ENCODE assay signal across 1 cellular context in the genomic region with DNA sequence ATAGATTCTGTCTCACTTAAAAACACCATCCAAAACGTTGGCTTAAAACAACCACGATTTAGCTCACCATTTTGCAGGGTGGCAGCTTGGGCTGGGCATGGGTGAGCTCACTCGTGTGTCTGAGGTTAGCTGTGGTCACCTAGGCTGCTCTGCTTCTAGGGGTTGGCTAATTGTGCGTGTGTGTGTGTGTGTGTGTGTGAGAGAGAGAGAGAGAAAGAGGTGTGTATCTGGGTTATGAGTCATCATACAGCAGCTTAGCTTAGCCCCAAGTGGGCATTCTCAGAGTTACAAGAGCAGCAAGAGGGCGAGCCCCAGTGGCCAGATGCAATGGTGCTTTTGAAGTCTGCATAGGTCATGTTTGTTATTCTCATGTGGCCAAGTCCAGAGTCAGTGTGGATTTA.
TF ChIP-seq lines count a peak whose summit lies in the region.

No MANE protein-coding gene starts in this region.

TF ChIP-seq in HepG2, 621 proteins besides CTCF, POLR2A, EP300 and RAD21 (continued from another document and continues in another):
- TF ChIP-seq, protein P1, sequence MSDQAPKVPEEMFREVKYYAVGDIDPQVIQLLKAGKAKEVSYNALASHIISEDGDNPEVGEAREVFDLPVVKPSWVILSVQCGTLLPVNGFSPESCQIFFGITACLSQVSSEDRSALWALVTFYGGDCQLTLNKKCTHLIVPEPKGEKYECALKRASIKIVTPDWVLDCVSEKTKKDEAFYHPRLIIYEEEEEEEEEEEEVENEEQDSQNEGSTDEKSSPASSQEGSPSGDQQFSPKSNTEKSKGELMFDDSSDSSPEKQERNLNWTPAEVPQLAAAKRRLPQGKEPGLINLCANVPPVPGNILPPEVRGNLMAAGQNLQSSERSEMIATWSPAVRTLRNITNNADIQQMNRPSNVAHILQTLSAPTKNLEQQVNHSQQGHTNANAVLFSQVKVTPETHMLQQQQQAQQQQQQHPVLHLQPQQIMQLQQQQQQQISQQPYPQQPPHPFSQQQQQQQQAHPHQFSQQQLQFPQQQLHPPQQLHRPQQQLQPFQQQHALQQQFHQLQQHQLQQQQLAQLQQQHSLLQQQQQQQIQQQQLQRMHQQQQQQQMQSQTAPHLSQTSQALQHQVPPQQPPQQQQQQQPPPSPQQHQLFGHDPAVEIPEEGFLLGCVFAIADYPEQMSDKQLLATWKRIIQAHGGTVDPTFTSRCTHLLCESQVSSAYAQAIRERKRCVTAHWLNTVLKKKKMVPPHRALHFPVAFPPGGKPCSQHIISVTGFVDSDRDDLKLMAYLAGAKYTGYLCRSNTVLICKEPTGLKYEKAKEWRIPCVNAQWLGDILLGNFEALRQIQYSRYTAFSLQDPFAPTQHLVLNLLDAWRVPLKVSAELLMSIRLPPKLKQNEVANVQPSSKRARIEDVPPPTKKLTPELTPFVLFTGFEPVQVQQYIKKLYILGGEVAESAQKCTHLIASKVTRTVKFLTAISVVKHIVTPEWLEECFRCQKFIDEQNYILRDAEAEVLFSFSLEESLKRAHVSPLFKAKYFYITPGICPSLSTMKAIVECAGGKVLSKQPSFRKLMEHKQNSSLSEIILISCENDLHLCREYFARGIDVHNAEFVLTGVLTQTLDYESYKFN (CRISPR knock-in tag; conservative IDR thresholded peaks at IDR 0.05), result peak; percentile 54
- TF ChIP-seq, protein P2, sequence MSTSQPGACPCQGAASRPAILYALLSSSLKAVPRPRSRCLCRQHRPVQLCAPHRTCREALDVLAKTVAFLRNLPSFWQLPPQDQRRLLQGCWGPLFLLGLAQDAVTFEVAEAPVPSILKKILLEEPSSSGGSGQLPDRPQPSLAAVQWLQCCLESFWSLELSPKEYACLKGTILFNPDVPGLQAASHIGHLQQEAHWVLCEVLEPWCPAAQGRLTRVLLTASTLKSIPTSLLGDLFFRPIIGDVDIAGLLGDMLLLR (CRISPR knock-in tag; IDR thresholded peaks at IDR 0.05), result no peak
- TF ChIP-seq ZNF839 (CRISPR knock-in tag; IDR thresholded peaks at IDR 0.05; ENCODE audit: borderline replicate concordance), result no peak
- 0 out of 2 replicates have a peak, but pooled peaks have one; percentile 35 for TF ChIP-seq WIZ (CRISPR knock-in tag; IDR thresholded peaks at IDR 0.05)
- TF ChIP-seq NFIB (CRISPR knock-in tag; IDR thresholded peaks at IDR 0.05; ENCODE audit: borderline replicate concordance), result no peak
- TF ChIP-seq ATF7 (IDR thresholded peaks at IDR 0.05), result peak; percentile 72
- TF ChIP-seq ATF7 (CRISPR knock-in tag; IDR thresholded peaks at IDR 0.05), result peak; percentile 83
- TF ChIP-seq, protein P3, sequence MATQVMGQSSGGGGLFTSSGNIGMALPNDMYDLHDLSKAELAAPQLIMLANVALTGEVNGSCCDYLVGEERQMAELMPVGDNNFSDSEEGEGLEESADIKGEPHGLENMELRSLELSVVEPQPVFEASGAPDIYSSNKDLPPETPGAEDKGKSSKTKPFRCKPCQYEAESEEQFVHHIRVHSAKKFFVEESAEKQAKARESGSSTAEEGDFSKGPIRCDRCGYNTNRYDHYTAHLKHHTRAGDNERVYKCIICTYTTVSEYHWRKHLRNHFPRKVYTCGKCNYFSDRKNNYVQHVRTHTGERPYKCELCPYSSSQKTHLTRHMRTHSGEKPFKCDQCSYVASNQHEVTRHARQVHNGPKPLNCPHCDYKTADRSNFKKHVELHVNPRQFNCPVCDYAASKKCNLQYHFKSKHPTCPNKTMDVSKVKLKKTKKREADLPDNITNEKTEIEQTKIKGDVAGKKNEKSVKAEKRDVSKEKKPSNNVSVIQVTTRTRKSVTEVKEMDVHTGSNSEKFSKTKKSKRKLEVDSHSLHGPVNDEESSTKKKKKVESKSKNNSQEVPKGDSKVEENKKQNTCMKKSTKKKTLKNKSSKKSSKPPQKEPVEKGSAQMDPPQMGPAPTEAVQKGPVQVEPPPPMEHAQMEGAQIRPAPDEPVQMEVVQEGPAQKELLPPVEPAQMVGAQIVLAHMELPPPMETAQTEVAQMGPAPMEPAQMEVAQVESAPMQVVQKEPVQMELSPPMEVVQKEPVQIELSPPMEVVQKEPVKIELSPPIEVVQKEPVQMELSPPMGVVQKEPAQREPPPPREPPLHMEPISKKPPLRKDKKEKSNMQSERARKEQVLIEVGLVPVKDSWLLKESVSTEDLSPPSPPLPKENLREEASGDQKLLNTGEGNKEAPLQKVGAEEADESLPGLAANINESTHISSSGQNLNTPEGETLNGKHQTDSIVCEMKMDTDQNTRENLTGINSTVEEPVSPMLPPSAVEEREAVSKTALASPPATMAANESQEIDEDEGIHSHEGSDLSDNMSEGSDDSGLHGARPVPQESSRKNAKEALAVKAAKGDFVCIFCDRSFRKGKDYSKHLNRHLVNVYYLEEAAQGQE (IDR thresholded peaks at IDR 0.05; ENCODE audit: borderline replicate concordance in 1 of 2, low read depth in 1 of 2, low read length in 2 of 2), result 0 out of 4 replicates have a peak, but pooled peaks of 1 of the 2 experiments have one; percentile 11
- no peak for TF ChIP-seq EHMT2 (IDR thresholded peaks at IDR 0.05; ENCODE audit: borderline replicate concordance, low read depth, low read length)
- TF ChIP-seq ZBTB38 (CRISPR knock-in tag; IDR thresholded peaks at IDR 0.05), result peak; percentile 16; the same call in 1 of the 2 replicates
- no peak for TF ChIP-seq ZNF44 (CRISPR knock-in tag; IDR thresholded peaks at IDR 0.05)
- TF ChIP-seq, protein P4, sequence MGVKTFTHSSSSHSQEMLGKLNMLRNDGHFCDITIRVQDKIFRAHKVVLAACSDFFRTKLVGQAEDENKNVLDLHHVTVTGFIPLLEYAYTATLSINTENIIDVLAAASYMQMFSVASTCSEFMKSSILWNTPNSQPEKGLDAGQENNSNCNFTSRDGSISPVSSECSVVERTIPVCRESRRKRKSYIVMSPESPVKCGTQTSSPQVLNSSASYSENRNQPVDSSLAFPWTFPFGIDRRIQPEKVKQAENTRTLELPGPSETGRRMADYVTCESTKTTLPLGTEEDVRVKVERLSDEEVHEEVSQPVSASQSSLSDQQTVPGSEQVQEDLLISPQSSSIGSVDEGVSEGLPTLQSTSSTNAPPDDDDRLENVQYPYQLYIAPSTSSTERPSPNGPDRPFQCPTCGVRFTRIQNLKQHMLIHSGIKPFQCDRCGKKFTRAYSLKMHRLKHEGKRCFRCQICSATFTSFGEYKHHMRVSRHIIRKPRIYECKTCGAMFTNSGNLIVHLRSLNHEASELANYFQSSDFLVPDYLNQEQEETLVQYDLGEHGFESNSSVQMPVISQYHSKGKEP (CRISPR knock-in tag; IDR thresholded peaks at IDR 0.05), result no peak
- peak; percentile 80 for TF ChIP-seq TGIF2 (CRISPR knock-in tag; IDR thresholded peaks at IDR 0.05)
- TF ChIP-seq ZFP90 (CRISPR knock-in tag; IDR thresholded peaks at IDR 0.05; ENCODE audit: borderline replicate concordance), result no peak
- peak; percentile 85 for TF ChIP-seq SALL1 (CRISPR knock-in tag; IDR thresholded peaks at IDR 0.05)
- TF ChIP-seq, protein P5, sequence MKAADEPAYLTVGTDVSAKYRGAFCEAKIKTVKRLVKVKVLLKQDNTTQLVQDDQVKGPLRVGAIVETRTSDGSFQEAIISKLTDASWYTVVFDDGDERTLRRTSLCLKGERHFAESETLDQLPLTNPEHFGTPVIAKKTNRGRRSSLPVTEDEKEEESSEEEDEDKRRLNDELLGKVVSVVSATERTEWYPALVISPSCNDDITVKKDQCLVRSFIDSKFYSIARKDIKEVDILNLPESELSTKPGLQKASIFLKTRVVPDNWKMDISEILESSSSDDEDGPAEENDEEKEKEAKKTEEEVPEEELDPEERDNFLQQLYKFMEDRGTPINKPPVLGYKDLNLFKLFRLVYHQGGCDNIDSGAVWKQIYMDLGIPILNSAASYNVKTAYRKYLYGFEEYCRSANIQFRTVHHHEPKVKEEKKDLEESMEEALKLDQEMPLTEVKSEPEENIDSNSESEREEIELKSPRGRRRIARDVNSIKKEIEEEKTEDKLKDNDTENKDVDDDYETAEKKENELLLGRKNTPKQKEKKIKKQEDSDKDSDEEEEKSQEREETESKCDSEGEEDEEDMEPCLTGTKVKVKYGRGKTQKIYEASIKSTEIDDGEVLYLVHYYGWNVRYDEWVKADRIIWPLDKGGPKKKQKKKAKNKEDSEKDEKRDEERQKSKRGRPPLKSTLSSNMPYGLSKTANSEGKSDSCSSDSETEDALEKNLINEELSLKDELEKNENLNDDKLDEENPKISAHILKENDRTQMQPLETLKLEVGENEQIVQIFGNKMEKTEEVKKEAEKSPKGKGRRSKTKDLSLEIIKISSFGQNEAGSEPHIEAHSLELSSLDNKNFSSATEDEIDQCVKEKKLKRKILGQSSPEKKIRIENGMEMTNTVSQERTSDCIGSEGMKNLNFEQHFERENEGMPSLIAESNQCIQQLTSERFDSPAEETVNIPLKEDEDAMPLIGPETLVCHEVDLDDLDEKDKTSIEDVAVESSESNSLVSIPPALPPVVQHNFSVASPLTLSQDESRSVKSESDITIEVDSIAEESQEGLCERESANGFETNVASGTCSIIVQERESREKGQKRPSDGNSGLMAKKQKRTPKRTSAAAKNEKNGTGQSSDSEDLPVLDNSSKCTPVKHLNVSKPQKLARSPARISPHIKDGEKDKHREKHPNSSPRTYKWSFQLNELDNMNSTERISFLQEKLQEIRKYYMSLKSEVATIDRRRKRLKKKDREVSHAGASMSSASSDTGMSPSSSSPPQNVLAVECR (CRISPR knock-in tag; IDR thresholded peaks at IDR 0.05; ENCODE audit: borderline replicate concordance), result peak; percentile 53; the same call in 1 of the 2 replicates
- TF ChIP-seq RFX5 (IDR thresholded peaks at IDR 0.05; ENCODE audit: low read depth, low read length), result peak; percentile 59; the same call in 1 of the 2 replicates
- TF ChIP-seq, protein P6, sequence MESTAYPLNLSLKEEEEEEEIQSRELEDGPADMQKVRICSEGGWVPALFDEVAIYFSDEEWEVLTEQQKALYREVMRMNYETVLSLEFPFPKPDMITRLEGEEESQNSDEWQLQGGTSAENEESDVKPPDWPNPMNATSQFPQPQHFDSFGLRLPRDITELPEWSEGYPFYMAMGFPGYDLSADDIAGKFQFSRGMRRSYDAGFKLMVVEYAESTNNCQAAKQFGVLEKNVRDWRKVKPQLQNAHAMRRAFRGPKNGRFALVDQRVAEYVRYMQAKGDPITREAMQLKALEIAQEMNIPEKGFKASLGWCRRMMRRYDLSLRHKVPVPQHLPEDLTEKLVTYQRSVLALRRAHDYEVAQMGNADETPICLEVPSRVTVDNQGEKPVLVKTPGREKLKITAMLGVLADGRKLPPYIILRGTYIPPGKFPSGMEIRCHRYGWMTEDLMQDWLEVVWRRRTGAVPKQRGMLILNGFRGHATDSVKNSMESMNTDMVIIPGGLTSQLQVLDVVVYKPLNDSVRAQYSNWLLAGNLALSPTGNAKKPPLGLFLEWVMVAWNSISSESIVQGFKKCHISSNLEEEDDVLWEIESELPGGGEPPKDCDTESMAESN (CRISPR knock-in tag; conservative IDR thresholded peaks at IDR 0.05), result 0 out of 2 replicates have a peak, but pooled peaks have one; percentile 34
- TF ChIP-seq, protein P7, sequence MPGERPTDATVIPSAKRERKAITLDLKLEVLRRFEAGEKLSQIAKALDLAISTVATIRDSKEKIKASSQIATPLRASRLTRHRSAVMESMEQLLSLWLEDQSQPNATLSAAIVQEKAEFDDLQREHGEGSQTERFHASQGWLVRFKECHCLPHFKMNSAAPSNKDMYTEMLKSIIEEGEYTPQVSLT (CRISPR knock-in tag; IDR thresholded peaks at IDR 0.05; ENCODE audit: borderline replicate concordance, low read depth), result no peak
- TF ChIP-seq, protein P8, sequence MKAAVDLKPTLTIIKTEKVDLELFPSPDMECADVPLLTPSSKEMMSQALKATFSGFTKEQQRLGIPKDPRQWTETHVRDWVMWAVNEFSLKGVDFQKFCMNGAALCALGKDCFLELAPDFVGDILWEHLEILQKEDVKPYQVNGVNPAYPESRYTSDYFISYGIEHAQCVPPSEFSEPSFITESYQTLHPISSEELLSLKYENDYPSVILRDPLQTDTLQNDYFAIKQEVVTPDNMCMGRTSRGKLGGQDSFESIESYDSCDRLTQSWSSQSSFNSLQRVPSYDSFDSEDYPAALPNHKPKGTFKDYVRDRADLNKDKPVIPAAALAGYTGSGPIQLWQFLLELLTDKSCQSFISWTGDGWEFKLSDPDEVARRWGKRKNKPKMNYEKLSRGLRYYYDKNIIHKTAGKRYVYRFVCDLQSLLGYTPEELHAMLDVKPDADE (CRISPR knock-in tag; IDR thresholded peaks at IDR 0.05), result no peak
- TF ChIP-seq GATAD1 (CRISPR knock-in tag; IDR thresholded peaks at IDR 0.05), result peak; percentile 57; the same call in 1 of the 2 replicates
- TF ChIP-seq HHEX (CRISPR knock-in tag; IDR thresholded peaks at IDR 0.05), result peak; percentile 35; the same call in 1 of the 2 replicates
- TF ChIP-seq, protein P9, sequence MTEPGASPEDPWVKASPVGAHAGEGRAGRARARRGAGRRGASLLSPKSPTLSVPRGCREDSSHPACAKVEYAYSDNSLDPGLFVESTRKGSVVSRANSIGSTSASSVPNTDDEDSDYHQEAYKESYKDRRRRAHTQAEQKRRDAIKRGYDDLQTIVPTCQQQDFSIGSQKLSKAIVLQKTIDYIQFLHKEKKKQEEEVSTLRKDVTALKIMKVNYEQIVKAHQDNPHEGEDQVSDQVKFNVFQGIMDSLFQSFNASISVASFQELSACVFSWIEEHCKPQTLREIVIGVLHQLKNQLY (CRISPR knock-in tag; IDR thresholded peaks at IDR 0.05), result no peak
- TF ChIP-seq PHF5A (CRISPR knock-in tag; IDR thresholded peaks at IDR 0.05; ENCODE audit: low read depth, unreplicated experiment), result no peak
- peak; percentile 95 for TF ChIP-seq JUN (CRISPR knock-in tag; IDR thresholded peaks at IDR 0.05)
- TF ChIP-seq PRMT3 (CRISPR knock-in tag; IDR thresholded peaks at IDR 0.05; ENCODE audit: borderline replicate concordance, low read depth), result no peak
- peak; percentile 83; the same call in 1 of the 2 replicates for TF ChIP-seq FOSL1 (CRISPR knock-in tag; IDR thresholded peaks at IDR 0.05; ENCODE audit: borderline replicate concordance)
- 0 out of 2 replicates have a peak, but pooled peaks have one; percentile 35 for TF ChIP-seq ZNF614 (CRISPR knock-in tag; IDR thresholded peaks at IDR 0.05; ENCODE audit: borderline replicate concordance)
- TF ChIP-seq, protein P10, sequence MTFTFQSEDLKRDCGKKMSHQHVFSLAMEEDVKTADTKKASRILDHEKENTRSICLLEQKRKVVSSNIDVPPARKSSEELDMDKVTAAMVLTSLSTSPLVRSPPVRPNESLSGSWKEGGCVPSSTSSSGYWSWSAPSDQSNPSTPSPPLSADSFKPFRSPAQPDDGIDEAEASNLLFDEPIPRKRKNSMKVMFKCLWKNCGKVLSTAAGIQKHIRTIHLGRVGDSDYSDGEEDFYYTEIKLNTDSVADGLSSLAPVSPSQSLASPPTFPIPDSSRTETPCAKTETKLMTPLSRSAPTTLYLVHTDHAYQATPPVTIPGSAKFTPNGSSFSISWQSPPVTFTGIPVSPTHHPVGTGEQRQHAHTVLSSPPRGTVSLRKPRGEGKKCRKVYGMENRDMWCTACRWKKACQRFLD (CRISPR knock-in tag; IDR thresholded peaks at IDR 0.05; ENCODE audit: borderline replicate concordance), result no peak
- no peak for TF ChIP-seq ZNF329 (CRISPR knock-in tag; IDR thresholded peaks at IDR 0.05; ENCODE audit: low read depth)
- TF ChIP-seq HOXA9 (CRISPR knock-in tag; IDR thresholded peaks at IDR 0.05; ENCODE audit: borderline replicate concordance), result no peak
